8 cellular contexts compared by ENCODE assay signal in the genomic region with DNA sequence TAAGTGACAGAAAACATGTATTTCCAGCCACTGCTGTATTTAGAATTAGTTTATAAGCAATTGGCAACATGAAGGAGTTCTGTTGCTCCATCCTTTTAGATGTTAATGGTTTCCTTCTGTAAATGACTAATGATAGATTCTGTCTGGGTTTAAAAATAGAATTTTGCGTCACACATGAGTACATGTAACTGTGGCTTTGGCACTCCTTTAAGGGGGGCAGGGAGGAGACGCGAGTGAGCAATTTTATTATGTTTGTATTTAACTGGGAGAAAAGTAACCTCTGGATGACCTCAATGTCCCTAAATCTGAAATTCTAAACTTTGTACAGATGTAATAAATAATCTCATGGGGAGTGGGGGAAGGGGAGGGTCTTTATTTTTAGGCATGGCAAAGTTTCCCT.
A peak's percentile ranks its signal among the peaks of the same experiment; 100 is the strongest.
DNase-seq lines count a peak whose midpoint lies in the region; ATAC-seq and TF ChIP-seq lines count a peak whose summit lies in the region.

No MANE protein-coding gene starts in this region.

- TF ChIP-seq CTCF in left lung (IDR thresholded peaks at IDR 0.05): no peak
- no peak for TF ChIP-seq CTCF in activated CD8-positive, alpha-beta T cell treated with anti-CD3 and anti-CD28 coated beads for 36 hours (IDR thresholded peaks at IDR 0.05)

- H3K4me3 ChIP-seq in left lung: no peak overlapping the region

- peaks cover 0 to 5% of the 10 kb centered on the region in 2 donors for H3K36me3 ChIP-seq in left lung

- H3K4me3 Mint-ChIP-seq in activated CD8-positive, alpha-beta T cell treated with anti-CD3 and anti-CD28 coated beads for 36 hours: no peak overlapping the region

- H3K4me1 ChIP-seq in left lung: peaks cover 13 to 34% of the 10 kb centered on the region in 2 donors

- H3K27ac Mint-ChIP-seq in activated CD8-positive, alpha-beta T cell treated with anti-CD3 and anti-CD28 coated beads for 36 hours: no peak overlapping the region

- peaks cover 8% of the 10 kb centered on the region for H3K4me1 Mint-ChIP-seq in activated CD8-positive, alpha-beta T cell treated with anti-CD3 and anti-CD28 coated beads for 36 hours (ENCODE audit: low read depth)

- ATAC-seq in HG03354 (IDR thresholded peaks at IDR 0.05; ENCODE audit: poor library complexity, severe bottlenecking, unreplicated experiment): peak; percentile 87
- peak; percentile 82 for ATAC-seq in left lung
- no peak for ATAC-seq in activated CD8-positive, alpha-beta T cell treated with anti-CD3 and anti-CD28 coated beads for 36 hours

- H3K36me3 Mint-ChIP-seq in activated CD8-positive, alpha-beta T cell treated with anti-CD3 and anti-CD28 coated beads for 36 hours (ENCODE audit: low read depth): peaks cover 28% of the 10 kb centered on the region

- no peaks in the 10 kb centered on the region for H3K27me3 Mint-ChIP-seq in activated CD8-positive, alpha-beta T cell treated with anti-CD3 and anti-CD28 coated beads for 36 hours

- CTCF ChIA-PET in activated CD8-positive, alpha-beta T cell treated with anti-CD3 and anti-CD28 coated beads for 36 hours (lab: Charles Lee): no interaction called here

- no peaks in the 10 kb centered on the region for H3K27me3 ChIP-seq in left lung

- H3K9me3 ChIP-seq in left lung: no peaks in the 10 kb centered on the region

- DNase-seq in GM04504 (ENCODE audit: low read depth) (peak; percentile 86), amniotic stem cell (lab: John Stamatoyannopoulos, UW) (peak; percentile 88), left lung (peak in 1 of 2 donors; percentile 53), NCI-H1105 (lab: John Stamatoyannopoulos, UW) (no peak), COLO668 (lab: John Stamatoyannopoulos, UW; ENCODE audit: unreplicated experiment) (no peak), ecto neural progenitor cell (ENCODE audit: low spot score) (no peak)
- no peak for DNase-seq in activated CD8-positive, alpha-beta T cell treated with anti-CD3 and anti-CD28 coated beads for 36 hours

- intact Hi-C loops in left lung (cut with DNase I): no loop called here
- intact Hi-C loops in activated CD8-positive, alpha-beta T cell treated with anti-CD3 and anti-CD28 coated beads for 36 hours (cut with micrococcal nuclease): no loop called here

- peak overlapping the region; percentile 10 to 73 for H3K27ac ChIP-seq in left lung

- POLR2A ChIA-PET in activated CD8-positive, alpha-beta T cell treated with anti-CD3 and anti-CD28 coated beads for 36 hours (lab: Charles Lee): no interaction called here

- no peaks in the 10 kb centered on the region for H3K9me3 Mint-ChIP-seq in activated CD8-positive, alpha-beta T cell treated with anti-CD3 and anti-CD28 coated beads for 36 hours

Comparison
In these comparisons a context has a peak if more than half of its experiments do, and no peak if none do; other contexts are left out.
1. DNase-seq: peak in GM04504 (single experiment) and amniotic stem cell (single experiment); none in activated CD8-positive, alpha-beta T cell treated with anti-CD3 and anti-CD28 coated beads for 36 hours (single experiment), NCI-H1105 (single experiment), COLO668 (single experiment) and ecto neural progenitor cell (single experiment).